ENCODE assay signal across 17 cellular contexts in genomic region chr4:171157462-171158082, GRCh38.
DNase-seq lines count a peak whose midpoint lies in the region; ATAC-seq, FAIRE-seq and TF ChIP-seq lines count a peak whose summit lies in the region.
"Had no signal": no experiment of that assay in that cellular context is flagged by ENCODE, and none has a peak within 500 bp of the region (broad histone marks: within the 10 kb centered on the region; RNA-seq: fewer than 3 reads in every experiment).

No MANE protein-coding gene starts in this region.

- H4K5ac ChIP-seq in H9 (ENCODE audit: insufficient read length, low read depth, low read length), result no peak overlapping the region

- no peaks in the 10 kb centered on the region for H3K27me3 ChIP-seq in H9 (ENCODE audit: insufficient read depth, low read length)
- no peaks in the 10 kb centered on the region for H3K27me3 ChIP-seq in endodermal cell (ENCODE audit: control insufficient read depth, insufficient read depth, low read length, poor library complexity, severe bottlenecking)
- H3K27me3 ChIP-seq in lower lobe of right lung (ENCODE audit: low read depth), result no peaks in the 10 kb centered on the region
- no peaks in the 10 kb centered on the region for H3K27me3 ChIP-seq in small intestine (ENCODE audit: control insufficient read depth in 2 of 2, insufficient read depth in 2 of 2, low read length in 2 of 2)
- no peaks in the 10 kb centered on the region for H3K27me3 ChIP-seq in CD4-positive, alpha-beta T cell (ENCODE audit: control insufficient read depth, insufficient read depth, low read length)
- H3K27me3 ChIP-seq: BE2C had no signal

- H3K23me2 ChIP-seq in H9 (ENCODE audit: insufficient read length, low read depth, low read length, poor library complexity, severe bottlenecking), result no peaks in the 10 kb centered on the region

- H3K4ac ChIP-seq in H9 (ENCODE audit: low read depth, low read length), result no peak overlapping the region

- H3K4me2 ChIP-seq in H9 (ENCODE audit: insufficient read depth, insufficient read length, low read length), result no peak overlapping the region

- no peak for FAIRE-seq in small intestine (lab: Jason Lieb, UNC)
- FAIRE-seq: A204.1, GM12878, H1 had no signal

- no peak overlapping the region; a peak in 1 of 5 replicates for H3K4me3 Mint-ChIP-seq in H9
- H3K4me3 Mint-ChIP-seq in endodermal cell, result peak overlapping the region; percentile 43
- no peak overlapping the region for H3K4me3 Mint-ChIP-seq in CD4-positive, alpha-beta T cell
- H3K4me3 Mint-ChIP-seq: CD8-positive, alpha-beta T cell; HFFc6 had no signal

- H3K36me3 Mint-ChIP-seq in H9 (ENCODE audit: insufficient read depth in 1 of 3, low read depth in 3 of 3), result no peaks in the 10 kb centered on the region; a peak in 1 of 7 replicates
- H3K36me3 Mint-ChIP-seq in endodermal cell (ENCODE audit: low read depth), result peaks cover 18% of the 10 kb centered on the region
- H3K36me3 Mint-ChIP-seq in CD4-positive, alpha-beta T cell (ENCODE audit: low read depth), result no peaks in the 10 kb centered on the region
- H3K36me3 Mint-ChIP-seq: CD8-positive, alpha-beta T cell had no signal

- no peak overlapping the region for H3K18ac ChIP-seq in H9 (ENCODE audit: insufficient read length, low read depth, low read length)

- H3T11ph ChIP-seq in H9 (ENCODE audit: low read length), result no peak overlapping the region

- H3K36me3 ChIP-seq in endodermal cell (ENCODE audit: control insufficient read depth, insufficient read depth, low read length) (no peaks in the 10 kb centered on the region), lower lobe of right lung (no peaks in the 10 kb centered on the region), small intestine (ENCODE audit: control insufficient read depth in 2 of 2, insufficient read depth in 2 of 2, low read length in 2 of 2) (no peaks in the 10 kb centered on the region)
- H3K36me3 ChIP-seq: BE2C had no signal

- H3K9ac ChIP-seq in H9 (ENCODE audit: extremely low read depth, insufficient read length, low read length) (no peak overlapping the region), endodermal cell (ENCODE audit: extremely low read depth, low read length, poor library complexity, severe bottlenecking) (peak overlapping the region; percentile 32)

- no peak overlapping the region for H2BK15ac ChIP-seq in H9 (ENCODE audit: low read depth, low read length)

- no peaks in the 10 kb centered on the region for H3K79me2 ChIP-seq in H9 (ENCODE audit: insufficient read depth, low read length)

- H3K4me1 Mint-ChIP-seq in H9 (peaks cover 8 to 9% of the 10 kb centered on the region in 2 experiments), endodermal cell (peaks cover 25% of the 10 kb centered on the region)
- no peaks in the 10 kb centered on the region for H3K4me1 Mint-ChIP-seq in CD4-positive, alpha-beta T cell (ENCODE audit: low read depth)

- H2BK20ac ChIP-seq in H9 (ENCODE audit: low read depth, low read length, poor library complexity, severe bottlenecking), result no peak overlapping the region

- no peak overlapping the region for H2AFZ ChIP-seq in H9 (ENCODE audit: low read length)

- H3K4me1 ChIP-seq in H9 (ENCODE audit: insufficient read depth, low read length) (no peaks in the 10 kb centered on the region; the same call in 1 of the 2 replicates), endodermal cell (ENCODE audit: control insufficient read depth, insufficient read depth, low read length) (peaks cover 5% of the 10 kb centered on the region), lower lobe of right lung (no peaks in the 10 kb centered on the region), small intestine (ENCODE audit: control insufficient read depth in 2 of 2, insufficient read depth in 1 of 2, low read depth in 1 of 2, low read length in 1 of 2) (no peaks in the 10 kb centered on the region)
- H3K4me1 ChIP-seq: BE2C had no signal

- no peak overlapping the region for H3K23ac ChIP-seq in H9 (ENCODE audit: insufficient read length, low read depth, low read length)

- no peak overlapping the region for H2AK5ac ChIP-seq in H9 (ENCODE audit: insufficient read length, low read length)

- CTCF ChIA-PET in CD4-positive, alpha-beta T cell (lab: Charles Lee), result no interaction called here

- H2BK120ac ChIP-seq in H9 (ENCODE audit: low read depth, low read length, poor library complexity, severe bottlenecking), result no peak overlapping the region

- H3K9me3 Mint-ChIP-seq in H9 (no peaks in the 10 kb centered on the region; a peak in 1 of 5 replicates), endodermal cell (peaks cover 10% of the 10 kb centered on the region)
- H3K9me3 Mint-ChIP-seq in CD4-positive, alpha-beta T cell, result peaks cover 4% of the 10 kb centered on the region

- TF ChIP-seq CTCF in H9 (conservative IDR thresholded peaks at IDR 0.05) (no peak), endodermal cell (conservative IDR thresholded peaks at IDR 0.05) (no peak), lower lobe of right lung (IDR thresholded peaks at IDR 0.05) (no peak)
- TF ChIP-seq CTCF in CD4-positive, alpha-beta T cell (IDR thresholded peaks at IDR 0.05), result no peak

- H3K56ac ChIP-seq in H9 (ENCODE audit: insufficient read length, low read depth, low read length), result no peak overlapping the region

- H3K4me3 ChIP-seq in endodermal cell (ENCODE audit: low read length) (peak overlapping the region; percentile 69), lower lobe of right lung (no peak overlapping the region), small intestine (ENCODE audit: low read depth in 1 of 2, low read length in 2 of 2) (no peak overlapping the region)
- H3K4me3 ChIP-seq: GM12878 had no signal

- H4K8ac ChIP-seq in H9 (replicated peaks; ENCODE audit: insufficient read length, low read depth, low read length), result no peak overlapping the region

- POLR2A ChIA-PET in CD4-positive, alpha-beta T cell (lab: Charles Lee), result interaction anchor here (0.7 kb wide), 1 partner anchor 815 kb away, joined by 3 read pairs; no protein-coding TSS in a partner anchor

- no peaks in the 10 kb centered on the region for H3K27me3 Mint-ChIP-seq in H9 (ENCODE audit: low read depth)
- no peaks in the 10 kb centered on the region for H3K27me3 Mint-ChIP-seq in endodermal cell (ENCODE audit: insufficient read depth)
- H3K27me3 Mint-ChIP-seq in CD4-positive, alpha-beta T cell, result no peaks in the 10 kb centered on the region

- intact Hi-C loops in lower lobe of right lung (cut with DNase I), result no loop called here
- intact Hi-C loops in CD4-positive, alpha-beta T cell (cut with DNase I, micrococcal nuclease), result no loop called here

- no peak overlapping the region for H2BK5ac ChIP-seq in H9 (ENCODE audit: insufficient read length, low read length)

- H4K91ac ChIP-seq in H9 (ENCODE audit: insufficient read length, low read depth, low read length), result no peak overlapping the region

- H3K14ac ChIP-seq in H9 (ENCODE audit: insufficient read depth, low read length), result no peak overlapping the region

- DNase-seq in H9 (peak; percentile 26), endodermal cell (peak; percentile 71), lower lobe of right lung (no peak), small intestine (peak; percentile 69), NCI-H2196 (lab: John Stamatoyannopoulos, UW; ENCODE audit: unreplicated experiment) (no peak), nucleus accumbens (lab: John Stamatoyannopoulos, UW) (no peak)
- no peak for DNase-seq in CD4-positive, alpha-beta T cell
- DNase-seq: BE2C; CD8-positive, alpha-beta T cell; DMS53; HCEC 1CT; HFFc6 had no signal

- H3K79me1 ChIP-seq in H9 (ENCODE audit: insufficient read depth, low read depth, low read length, poor library complexity, severe bottlenecking), result no peaks in the 10 kb centered on the region

- H3K9me3 ChIP-seq in H9 (ENCODE audit: control insufficient read depth, low read depth, low read length) (no peaks in the 10 kb centered on the region), endodermal cell (ENCODE audit: control insufficient read depth, low read length) (peaks cover 7% of the 10 kb centered on the region), lower lobe of right lung (no peaks in the 10 kb centered on the region), small intestine (ENCODE audit: control insufficient read depth, low read depth) (no peaks in the 10 kb centered on the region)
- no peaks in the 10 kb centered on the region for H3K9me3 ChIP-seq in CD4-positive, alpha-beta T cell (ENCODE audit: control insufficient read depth, low read length)
- H3K9me3 ChIP-seq: BE2C had no signal

- no peak overlapping the region for H2BK12ac ChIP-seq in H9 (ENCODE audit: insufficient read length, low read depth, low read length)

- WGBS in H9 (ENCODE audit: extremely low coverage, insufficient read length, low lambda C conversion rate), result no CpG with 5 or more reads among the region's 7 CpGs
- WGBS in endodermal cell (ENCODE audit: insufficient coverage in 1 of 2, insufficient read length in 1 of 2), 2 experiments, result 50 to 76% methylated on average over 5 to 7 of the region's 7 CpGs
- WGBS in small intestine, 3 donors, result 18 to 51% (median 43%) methylated on average over 7 of the region's 7 CpGs

- H3K27ac Mint-ChIP-seq in H9 (peak overlapping the region; percentile 38 to 88 (median 83); a peak in 4 of 7 replicates), endodermal cell (peak overlapping the region; percentile 97)
- no peak overlapping the region for H3K27ac Mint-ChIP-seq in CD4-positive, alpha-beta T cell
- H3K27ac Mint-ChIP-seq: CD8-positive, alpha-beta T cell; HFFc6 had no signal

- ATAC-seq in lower lobe of right lung, result peak; percentile 21 to 42
- ATAC-seq in CD4-positive, alpha-beta T cell (ENCODE audit: poor library complexity), result no peak
- ATAC-seq: CD8-positive, alpha-beta T cell; GM12878 had no signal

- H3K27ac ChIP-seq in H9 (ENCODE audit: insufficient read length, low read depth, low read length) (no peak overlapping the region), endodermal cell (ENCODE audit: low read depth, low read length) (no peak overlapping the region), lower lobe of right lung (no peak overlapping the region), small intestine (ENCODE audit: low read depth in 1 of 2, low read length in 1 of 2) (no peak overlapping the region)
- no peak overlapping the region for H3K27ac ChIP-seq in CD4-positive, alpha-beta T cell (ENCODE audit: low read depth, low read length)
- H3K27ac ChIP-seq: C4-2B, HL-60 had no signal

- no peaks in the 10 kb centered on the region for H4K20me1 ChIP-seq in H9 (ENCODE audit: control insufficient read depth, insufficient read depth, insufficient read length)

Comparison
In these comparisons a context has a peak if more than half of its experiments do, and no peak if none do; other contexts are left out.
1. DNase-seq: peak in H9 (single experiment), endodermal cell (single experiment) and small intestine (single experiment); none in lower lobe of right lung (single experiment), NCI-H2196 (single experiment), nucleus accumbens (0 of 56) and CD4-positive, alpha-beta T cell (0 of 10).